ENCODE assay signal across 17 cellular contexts in the genomic region with DNA sequence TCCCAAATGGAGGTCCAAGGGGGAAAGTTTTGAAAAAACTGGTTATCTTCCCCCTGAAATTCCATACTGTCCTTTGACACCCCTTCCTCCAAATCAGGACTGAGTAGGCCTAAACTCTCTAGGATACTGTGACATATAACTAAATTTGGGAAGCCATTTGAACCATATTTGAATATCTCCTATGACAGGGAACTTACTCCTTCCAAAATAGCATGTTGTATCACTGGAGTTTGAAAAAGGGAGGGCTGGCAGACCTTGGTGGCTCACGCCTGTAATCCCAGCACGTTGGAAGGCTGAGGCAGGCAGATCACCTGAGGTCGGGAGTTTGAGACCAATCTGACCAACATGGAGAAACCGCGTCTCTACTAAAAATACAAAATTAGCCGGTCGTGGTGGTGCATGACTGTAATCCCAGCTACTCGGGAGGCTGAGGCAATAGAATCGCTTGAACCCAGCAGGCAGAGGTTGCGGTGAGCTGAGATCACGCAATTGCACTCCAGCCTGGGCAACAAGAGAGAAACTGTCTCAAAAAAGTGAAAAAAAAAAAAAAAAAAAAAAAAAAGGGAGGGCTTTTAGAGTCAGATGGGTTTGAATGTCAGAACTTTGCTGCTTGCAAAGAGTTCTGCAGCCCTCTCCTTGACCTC. TPM values are rescaled to one million over a fixed set of nuclear protein-coding genes. Genes with fewer than 3 reads are reported as not detected.
DNase-seq lines count a peak whose midpoint lies in the region; ATAC-seq and TF ChIP-seq lines count a peak whose summit lies in the region.
"Had no signal": no experiment of that assay in that cellular context is flagged by ENCODE, and none has a peak within 500 bp of the region (broad histone marks: within the 10 kb centered on the region; RNA-seq: fewer than 3 reads in every experiment).

No MANE protein-coding gene starts in this region.

- DNase-seq in heart right ventricle (no peak), Right ventricle myocardium inferior (ENCODE audit: missing footprints) (no peak), RWPE2 (ENCODE audit: low spot score) (no peak), left lung (no peak), thyroid gland (no peak), NCI-H345 treated with DMSO at 0.1 percent for 48 hours (lab: John Stamatoyannopoulos, UW; ENCODE audit: unreplicated experiment) (no peak), HCEC 1CT (no peak)
- DNase-seq: ACHN; amygdala; CD4-positive, alpha-beta T cell; KG1; NCI-H345; SJCRH30; T-helper 2 cell had no signal

- H3K9me3 ChIP-seq in heart right ventricle: no peaks in the 10 kb centered on the region
- H3K9me3 ChIP-seq in RWPE2 (ENCODE audit: severe bottlenecking): no peaks in the 10 kb centered on the region
- H3K9me3 ChIP-seq in left lung: no peaks in the 10 kb centered on the region
- no peaks in the 10 kb centered on the region for H3K9me3 ChIP-seq in thyroid gland
- H3K9me3 ChIP-seq: gastroesophageal sphincter, HAP-1, SJCRH30 had no signal

- TF ChIP-seq POLR2A in thyroid gland (IDR thresholded peaks at IDR 0.05): no peak

- H3K36me3 ChIP-seq in heart right ventricle: peaks cover 0 to 29% (median 7%) of the 10 kb centered on the region in 9 donors
- H3K36me3 ChIP-seq in RWPE2 (ENCODE audit: low read depth): peaks cover 23% of the 10 kb centered on the region
- H3K36me3 ChIP-seq in left lung: peaks cover 0 to 22% of the 10 kb centered on the region in 2 donors
- peaks cover 7 to 8% of the 10 kb centered on the region in 2 donors for H3K36me3 ChIP-seq in thyroid gland

- H3K27ac ChIP-seq in heart right ventricle: peak overlapping the region in 9 of 10 donors; percentile 17 to 82 (median 62)
- peak overlapping the region; percentile 28 for H3K27ac ChIP-seq in RWPE2 (ENCODE audit: poor library complexity, severe bottlenecking)
- peak overlapping the region; percentile 20 to 64 for H3K27ac ChIP-seq in left lung
- peak overlapping the region in 2 of 3 donors; percentile 31 to 49 for H3K27ac ChIP-seq in thyroid gland
- H3K27ac ChIP-seq: SJCRH30 had no signal

- ATAC-seq in heart right ventricle: peak in 2 of 8 donors; percentile 35 to 63
- no peak for ATAC-seq in Right ventricle myocardium inferior
- ATAC-seq in RWPE2 (ENCODE audit: low read depth): no peak
- ATAC-seq in left lung: no peak
- no peak for ATAC-seq in GM19463 (IDR thresholded peaks at IDR 0.05; ENCODE audit: unreplicated experiment)
- ATAC-seq: gastroesophageal sphincter had no signal

- intact Hi-C loops in heart right ventricle (cut with DNase I) (no loop called here), Right ventricle myocardium inferior (cut with DNase I) (no loop called here), left lung (cut with DNase I) (no loop called here), thyroid gland (cut with DNase I) (no loop called here)

- H3K27me3 ChIP-seq in heart right ventricle (no peaks in the 10 kb centered on the region), RWPE2 (ENCODE audit: insufficient read depth, poor library complexity, severe bottlenecking) (no peaks in the 10 kb centered on the region), left lung (no peaks in the 10 kb centered on the region), thyroid gland (no peaks in the 10 kb centered on the region)
- H3K27me3 ChIP-seq: gastroesophageal sphincter, SJCRH30 had no signal

- peaks cover 0 to 64% (median 48%) of the 10 kb centered on the region in 9 donors for H3K4me1 ChIP-seq in heart right ventricle
- peaks cover 11% of the 10 kb centered on the region for H3K4me1 ChIP-seq in RWPE2 (ENCODE audit: insufficient read depth, poor library complexity, severe bottlenecking)
- peaks cover 19 to 62% of the 10 kb centered on the region in 2 donors for H3K4me1 ChIP-seq in left lung
- peaks cover 11 to 47% of the 10 kb centered on the region in 2 donors for H3K4me1 ChIP-seq in thyroid gland
- H3K4me1 ChIP-seq: HAP-1, SJCRH30 had no signal

- WGBS in heart right ventricle, 2 donors: 84 to 87% methylated on average over 11 of the region's 11 CpGs
- WGBS in thyroid gland, 2 donors: 90 to 93% methylated on average over 11 of the region's 11 CpGs

- H3K4me3 ChIP-seq in heart right ventricle: no peak overlapping the region
- no peak overlapping the region for H3K4me3 ChIP-seq in RWPE2 (ENCODE audit: severe bottlenecking)
- no peak overlapping the region for H3K4me3 ChIP-seq in left lung
- no peak overlapping the region for H3K4me3 ChIP-seq in thyroid gland (replicated peaks in 1 of 3)
- H3K4me3 ChIP-seq: gastroesophageal sphincter, HAP-1, SJCRH30 had no signal

- no peak for TF ChIP-seq CTCF in heart right ventricle (IDR thresholded peaks at IDR 0.05)
- TF ChIP-seq CTCF in RWPE2 (IDR thresholded peaks at IDR 0.05; ENCODE audit: poor library complexity, severe bottlenecking): no peak
- TF ChIP-seq CTCF in left lung (IDR thresholded peaks at IDR 0.05): no peak
- no peak for TF ChIP-seq CTCF in thyroid gland (IDR thresholded peaks at IDR 0.05)

RNA-seq across cellular contexts. Expression of gene PIK3C2A, which starts 42.4 kb away (rescaled TPM):
- total RNA-seq in heart right ventricle (10 to 100 TPM; 29.9 to 43.7 (median 32.7) TPM), Right ventricle myocardium inferior (29.9 TPM), left lung (10 to 100 TPM; 77.9 to 78.2 TPM), thyroid gland (100 to 1,000 TPM in 3 of 4 donors, 10 to 100 TPM in 1; 94.0 to 207 (median 132) TPM)
- polyA plus RNA-seq in heart right ventricle: 10 to 100 TPM in 1 of 2 donors, 1 to 10 TPM in 1; 6.7 to 17.9 TPM
